ENCODE assay signal across 8 cellular contexts in the genomic region with DNA sequence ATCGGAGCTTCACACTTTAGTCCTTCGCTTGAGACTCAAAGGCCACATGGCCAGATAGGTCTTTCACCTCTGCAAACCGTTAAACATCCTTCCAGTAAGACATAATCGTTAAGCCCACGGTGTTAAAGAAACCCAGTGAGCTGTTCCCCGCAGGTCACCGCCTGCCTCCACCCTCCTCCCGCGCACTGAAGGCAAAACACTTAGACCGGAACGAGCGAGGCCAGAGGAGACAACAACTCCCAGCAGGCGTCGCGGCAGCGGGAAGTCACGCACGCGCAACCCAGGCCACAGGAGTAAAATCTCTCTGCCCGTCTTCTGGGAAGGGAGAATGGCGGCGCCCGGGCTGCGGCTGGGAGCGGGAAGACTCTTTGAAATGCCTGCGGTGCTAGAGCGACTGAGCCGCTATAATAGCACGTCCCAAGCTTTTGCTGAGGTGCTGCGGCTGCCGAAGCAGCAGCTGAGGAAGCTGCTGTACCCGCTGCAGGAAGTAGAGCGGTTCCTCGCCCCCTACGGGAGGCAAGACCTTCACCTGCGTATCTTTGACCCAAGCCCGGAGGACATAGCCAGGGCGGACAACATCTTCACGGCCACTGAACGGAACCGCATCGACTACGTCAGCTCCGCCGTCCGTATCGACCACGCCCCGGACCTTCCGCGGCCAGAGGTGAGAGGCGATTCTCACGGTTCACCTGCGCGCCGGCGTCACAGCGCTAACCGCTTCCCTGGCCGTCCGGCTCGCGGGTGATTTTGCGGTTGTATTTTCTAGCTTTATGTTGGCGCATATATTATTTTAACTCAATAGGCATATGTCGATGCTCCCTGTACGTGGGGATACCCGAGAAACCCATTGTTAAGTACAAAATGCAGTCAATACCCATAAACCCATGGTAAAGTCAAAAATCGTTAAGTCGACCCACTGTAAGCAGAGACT. TPM values are rescaled to one million over a fixed set of nuclear protein-coding genes. Genes with fewer than 3 reads are reported as not detected.
A peak's percentile ranks its signal among the peaks of the same experiment; 100 is the strongest.
DNase-seq lines count a peak whose midpoint lies in the region; ATAC-seq, FAIRE-seq and TF ChIP-seq lines count a peak whose summit lies in the region.

A gene (plus strand): TSS at position 313 of the 931 bp plus-strand sequence. CDS start 16 bp downstream, at position 329.

- H3K9me3 ChIP-seq in T-helper 17 cell (ENCODE audit: control insufficient read depth, low read length, poor library complexity, severe bottlenecking) (no peaks in the 10 kb centered on the region), right atrium auricular region (no peaks in the 10 kb centered on the region), psoas muscle (no peaks in the 10 kb centered on the region)

- peak; percentile 83 for TF ChIP-seq POLR2A in GM15510 (IDR thresholded peaks at IDR 0.05; ENCODE audit: borderline replicate concordance, extremely low read depth, insufficient read length)

- H3K27me3 ChIP-seq in right atrium auricular region = no peaks in the 10 kb centered on the region
- no peaks in the 10 kb centered on the region for H3K27me3 ChIP-seq in psoas muscle (ENCODE audit: insufficient read depth in 3 of 3, low read length in 2 of 3)

- peak within 1 kb of the TSS; percentile 94 for H3K4me3 Mint-ChIP-seq in T-helper 17 cell

- H3K36me3 Mint-ChIP-seq in T-helper 17 cell (ENCODE audit: low read depth) = peaks cover 4% of the 10 kb centered on the region

- WGBS in psoas muscle, 3 donors = 1 to 2% (median 2%) methylated on average over 64 to 70 of the region's 70 CpGs

- peak; percentile 96 for ATAC-seq in HG02885 (IDR thresholded peaks at IDR 0.05; ENCODE audit: poor library complexity, unreplicated experiment)
- ATAC-seq in T-helper 17 cell = peak; percentile 90
- peak; percentile 97 to 99 (median 98) for ATAC-seq in psoas muscle

- H3K4me1 ChIP-seq in right atrium auricular region (peaks cover 0 to 11% of the 10 kb centered on the region in 2 donors), psoas muscle (peaks cover 13% of the 10 kb centered on the region)

- H3K36me3 ChIP-seq in right atrium auricular region = no peaks in the 10 kb centered on the region
- H3K36me3 ChIP-seq in psoas muscle (ENCODE audit: insufficient read depth in 1 of 2, low read depth in 1 of 2) = peaks cover 0 to 6% of the 10 kb centered on the region in 2 donors

- peaks cover 40% of the 10 kb centered on the region for H3K4me1 Mint-ChIP-seq in T-helper 17 cell

- peak; percentile 97 for FAIRE-seq in urothelium cell line (lab: Jason Lieb, UNC)

- intact Hi-C loops in psoas muscle (cut with DNase I) = no loop called here

- H3K4me3 ChIP-seq in right atrium auricular region = peak within 1 kb of the TSS; percentile 61 to 85
- H3K4me3 ChIP-seq in psoas muscle = peak within 1 kb of the TSS; percentile 86

- peak within 1 kb of the TSS; percentile 95 for H3K27ac Mint-ChIP-seq in T-helper 17 cell

- DNase-seq in NCI-H1694 treated with DMSO at 0.1 percent for 48 hours (lab: John Stamatoyannopoulos, UW) (peak; percentile 92), T-helper 17 cell (peak; percentile 64 to 74 (median 65)), right atrium auricular region (ENCODE audit: low spot score) (peak; percentile 93), psoas muscle (peak; percentile 92 to 94), urothelium cell line (ENCODE audit: low spot score) (peak; percentile 95)

- H3K27ac ChIP-seq in angular gyrus (ENCODE audit: low read depth, low read length) (peak within 1 kb of the TSS; percentile 97), right atrium auricular region (peak within 1 kb of the TSS; percentile 88 to 96), psoas muscle (peak within 1 kb of the TSS; percentile 94)

- no peaks in the 10 kb centered on the region for H3K27me3 Mint-ChIP-seq in T-helper 17 cell

- TF ChIP-seq CTCF in right atrium auricular region (IDR thresholded peaks at IDR 0.05) (peak in 1 of 2 donors; percentile 22), psoas muscle (IDR thresholded peaks at IDR 0.05) (no peak)

RNA-seq across cellular contexts. Expression of the gene that starts here (rescaled TPM):
- total RNA-seq in T-helper 17 cell = 10 to 100 TPM; 16.7 to 20.4 TPM
- 10 to 100 TPM; 16.4 to 25.0 TPM for total RNA-seq in right atrium auricular region
- 10 to 100 TPM; 15.4 to 27.9 (median 22.9) TPM for total RNA-seq in psoas muscle
- polyA plus RNA-seq in psoas muscle = 10 to 100 TPM; 20.1 to 41.9 (median 40.5) TPM

Comparison
In these comparisons a context has a peak if more than half of its experiments do, and no peak if none do; other contexts are left out.
1. Peak in every context shown above with its lines: DNase-seq, ATAC-seq, H3K4me3 ChIP-seq and H3K27ac ChIP-seq.